20 cellular contexts compared by ENCODE assay signal in the genomic region with DNA sequence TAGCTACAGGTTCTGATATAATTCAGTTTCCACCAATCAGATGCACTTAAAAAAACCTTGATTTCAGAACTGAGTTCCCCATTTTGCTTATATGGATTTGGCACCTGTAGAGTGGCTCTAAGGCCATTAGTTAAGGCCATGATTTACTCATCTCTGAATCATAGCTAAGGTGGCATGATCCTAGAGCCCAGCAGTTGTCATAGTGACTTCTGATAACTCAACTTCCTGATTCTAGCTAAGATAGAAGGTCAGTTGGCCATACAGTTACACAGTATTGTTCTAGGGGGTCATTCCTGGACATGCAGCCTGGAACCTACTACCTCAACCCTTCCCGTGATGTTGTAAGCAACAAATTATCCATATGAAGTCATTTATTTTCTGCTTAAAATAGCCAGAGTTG.
"Had no signal": no experiment of that assay in that cellular context is flagged by ENCODE, and none has a peak within 500 bp of the region (broad histone marks: within the 10 kb centered on the region; RNA-seq: fewer than 3 reads in every experiment).

No MANE protein-coding gene starts in this region.

- FAIRE-seq: urothelium cell line had no signal

- DNase-seq: activated B cell treated with CpG ODN at 0.5 μM for 24 hours; activated CD4-positive, alpha-beta memory T cell treated with anti-CD3 and anti-CD28 coated beads, Interleukin-2, amount 10 ng/mL, durations not matched to agents 7 days and 5 days; activated CD4-positive, alpha-beta T cell treated with anti-CD3 and anti-CD28 coated beads for 48 hours; activated CD8-positive, alpha-beta memory T cell treated with anti-CD3 and anti-CD28 coated beads, Interleukin-2, amount 10 ng/mL, durations not matched to agents 7 days and 5 days; activated naive CD4-positive, alpha-beta T cell; activated naive CD8-positive, alpha-beta T cell treated with anti-CD3 and anti-CD28 coated beads for 36 hours; amniotic stem cell; effector memory CD8-positive, alpha-beta T cell; foreskin melanocyte; glutamatergic neuron; hippocampal formation; islet precursor cell; left lung; naive B cell; stimulated activated CD4-positive, alpha-beta T cell treated with anti-CD3 and anti-CD28 coated beads, Interleukin-12 subunit alpha, Interleukin-12 subunit beta, amount 100 ng/mL, for 4 hours; stimulated activated CD4-positive, alpha-beta T cell treated with anti-CD3 and anti-CD28 coated beads, Interleukin-2, amount 100 ng/mL, for 24 hours; T-helper 9 cell had no signal

- H3K4me1 ChIP-seq: tibial nerve had no signal

- H3K9me3 ChIP-seq: left lung, tibial nerve had no signal

- H3K27me3 ChIP-seq: cardiac muscle cell, left lung, tibial nerve had no signal

- ATAC-seq: activated CD8-positive, alpha-beta memory T cell treated with anti-CD3 and anti-CD28 coated beads, Interleukin-2, amount 10 ng/mL, durations not matched to agents 7 days and 5 days; effector memory CD8-positive, alpha-beta T cell; left lung had no signal

- H3K27ac ChIP-seq: cardiac muscle cell, left lung, tibial nerve had no signal

- H3K4me3 ChIP-seq: cardiac muscle cell, left lung, tibial nerve had no signal
